ENCODE assay signal across 1 cellular context in genomic region chr1:212858055-212858460, GRCh38.
TF ChIP-seq lines count a peak whose summit lies in the region.

TSS of gene FLVCR1 (plus strand) at chr1:212858275. CDS start at chr1:212858453, 178 bp downstream.

TF ChIP-seq in HepG2, 621 proteins besides CTCF, POLR2A, EP300 and RAD21 (continued from another document):
- TF ChIP-seq ARID4A (CRISPR knock-in tag; IDR thresholded peaks at IDR 0.05; ENCODE audit: borderline replicate concordance), result peak; percentile 92; the same call in 1 of the 2 replicates
- TF ChIP-seq SSRP1 (CRISPR knock-in tag; IDR thresholded peaks at IDR 0.05), result 0 out of 2 replicates have a peak, but pooled peaks have one; percentile 41
- TF ChIP-seq TFDP2 (CRISPR knock-in tag; IDR thresholded peaks at IDR 0.05), result peak; percentile 86
- TF ChIP-seq NR3C1 (CRISPR knock-in tag; IDR thresholded peaks at IDR 0.05), result no peak
- TF ChIP-seq PRDM4 (CRISPR knock-in tag; IDR thresholded peaks at IDR 0.05; ENCODE audit: borderline replicate concordance), result no peak
- TF ChIP-seq HMGXB4 (CRISPR knock-in tag; IDR thresholded peaks at IDR 0.05; ENCODE audit: borderline replicate concordance in 1 of 2, low read depth in 1 of 2), result peak; percentile 54 to 86; a peak in 3 of 4 replicates
- TF ChIP-seq TCF7L2 (IDR thresholded peaks at IDR 0.05; ENCODE audit: low read depth, low read length), result no peak
- TF ChIP-seq MYC (CRISPR knock-in tag; IDR thresholded peaks at IDR 0.05; ENCODE audit: borderline replicate concordance), result peak; percentile 85
- no peak for TF ChIP-seq TBL1XR1 (IDR thresholded peaks at IDR 0.05; ENCODE audit: borderline replicate concordance, low read length, partially characterized antibody)
- no peak for TF ChIP-seq RERE (CRISPR knock-in tag; IDR thresholded peaks at IDR 0.05; ENCODE audit: low read depth)
- TF ChIP-seq ZNF20 (CRISPR knock-in tag; IDR thresholded peaks at IDR 0.05), result no peak
- peak; percentile 93 for TF ChIP-seq DR1 (CRISPR knock-in tag; IDR thresholded peaks at IDR 0.05)
- TF ChIP-seq ZNF678 (CRISPR knock-in tag; IDR thresholded peaks at IDR 0.05), result peak; percentile 77; the same call in 1 of the 2 replicates
- TF ChIP-seq ATF2 (CRISPR knock-in tag; IDR thresholded peaks at IDR 0.05), result no peak
